2 cellular contexts compared by ENCODE assay signal in the genomic region with DNA sequence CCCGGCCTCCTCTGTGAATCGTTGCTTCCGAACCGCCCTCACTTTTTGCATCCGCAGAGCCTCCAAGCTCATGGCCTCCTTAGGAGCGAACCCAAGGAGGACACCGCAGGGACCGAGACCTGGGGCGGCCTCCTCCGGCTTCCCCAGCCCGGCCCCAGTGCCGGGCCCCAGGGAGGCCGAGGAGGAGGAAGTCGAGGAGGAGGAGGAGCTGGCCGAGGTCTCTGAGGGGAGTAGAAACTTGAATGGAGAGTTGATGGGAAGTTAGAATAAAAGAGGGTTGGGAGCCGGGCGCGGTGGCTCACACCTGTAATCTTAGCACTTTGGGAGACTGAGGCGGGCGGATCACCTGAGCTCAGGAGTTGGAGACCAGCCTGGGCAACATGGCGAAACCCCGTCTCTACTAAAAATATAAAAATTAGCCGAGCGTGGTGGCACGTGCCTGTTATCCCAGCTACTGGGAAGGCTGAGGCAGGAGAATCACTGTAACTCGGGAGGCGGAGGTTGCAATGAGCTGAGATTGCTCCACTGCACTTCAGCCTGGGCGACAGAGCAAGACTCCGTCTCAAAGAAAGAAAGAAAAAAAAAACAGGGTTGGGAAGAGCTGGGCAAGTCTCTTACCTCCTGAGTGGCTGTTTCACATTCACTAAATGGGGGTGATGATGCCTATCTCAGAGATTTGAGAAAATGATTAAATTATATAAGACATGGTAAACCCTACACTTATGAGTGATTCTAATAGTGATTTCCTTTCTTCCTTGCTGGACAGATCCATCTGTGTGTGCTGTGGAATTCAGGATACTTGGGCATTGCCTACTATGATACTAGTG.
TF ChIP-seq lines count a peak whose summit lies in the region.

No MANE protein-coding gene starts in this region.

TF ChIP-seq in WTC11, 78 proteins besides CTCF, POLR2A, EP300 and RAD21 (continued from another document):
- TF ChIP-seq, protein P1, sequence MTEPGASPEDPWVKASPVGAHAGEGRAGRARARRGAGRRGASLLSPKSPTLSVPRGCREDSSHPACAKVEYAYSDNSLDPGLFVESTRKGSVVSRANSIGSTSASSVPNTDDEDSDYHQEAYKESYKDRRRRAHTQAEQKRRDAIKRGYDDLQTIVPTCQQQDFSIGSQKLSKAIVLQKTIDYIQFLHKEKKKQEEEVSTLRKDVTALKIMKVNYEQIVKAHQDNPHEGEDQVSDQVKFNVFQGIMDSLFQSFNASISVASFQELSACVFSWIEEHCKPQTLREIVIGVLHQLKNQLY (CRISPR knock-in tag; IDR thresholded peaks at IDR 0.05), result no peak
- TF ChIP-seq, protein P2, sequence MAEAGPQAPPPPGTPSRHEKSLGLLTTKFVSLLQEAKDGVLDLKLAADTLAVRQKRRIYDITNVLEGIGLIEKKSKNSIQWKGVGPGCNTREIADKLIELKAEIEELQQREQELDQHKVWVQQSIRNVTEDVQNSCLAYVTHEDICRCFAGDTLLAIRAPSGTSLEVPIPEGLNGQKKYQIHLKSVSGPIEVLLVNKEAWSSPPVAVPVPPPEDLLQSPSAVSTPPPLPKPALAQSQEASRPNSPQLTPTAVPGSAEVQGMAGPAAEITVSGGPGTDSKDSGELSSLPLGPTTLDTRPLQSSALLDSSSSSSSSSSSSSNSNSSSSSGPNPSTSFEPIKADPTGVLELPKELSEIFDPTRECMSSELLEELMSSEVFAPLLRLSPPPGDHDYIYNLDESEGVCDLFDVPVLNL (CRISPR knock-in tag; IDR thresholded peaks at IDR 0.05; ENCODE audit: borderline replicate concordance, low read depth), result no peak
- TF ChIP-seq, protein P3, sequence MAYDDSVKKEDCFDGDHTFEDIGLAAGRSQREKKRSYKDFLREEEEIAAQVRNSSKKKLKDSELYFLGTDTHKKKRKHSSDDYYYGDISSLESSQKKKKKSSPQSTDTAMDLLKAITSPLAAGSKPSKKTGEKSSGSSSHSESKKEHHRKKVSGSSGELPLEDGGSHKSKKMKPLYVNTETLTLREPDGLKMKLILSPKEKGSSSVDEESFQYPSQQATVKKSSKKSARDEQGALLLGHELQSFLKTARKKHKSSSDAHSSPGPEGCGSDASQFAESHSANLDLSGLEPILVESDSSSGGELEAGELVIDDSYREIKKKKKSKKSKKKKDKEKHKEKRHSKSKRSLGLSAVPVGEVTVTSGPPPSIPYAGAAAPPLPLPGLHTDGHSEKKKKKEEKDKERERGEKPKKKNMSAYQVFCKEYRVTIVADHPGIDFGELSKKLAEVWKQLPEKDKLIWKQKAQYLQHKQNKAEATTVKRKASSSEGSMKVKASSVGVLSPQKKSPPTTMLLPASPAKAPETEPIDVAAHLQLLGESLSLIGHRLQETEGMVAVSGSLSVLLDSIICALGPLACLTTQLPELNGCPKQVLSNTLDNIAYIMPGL (CRISPR knock-in tag; IDR thresholded peaks at IDR 0.05), result no peak; the same call in 1 of the 2 replicates
- TF ChIP-seq ZNF219 (CRISPR knock-in tag; IDR thresholded peaks at IDR 0.05; ENCODE audit: borderline replicate concordance) (no peak), FOXP1 (CRISPR knock-in tag; IDR thresholded peaks at IDR 0.05; ENCODE audit: borderline replicate concordance) (no peak), SMAD3 (CRISPR knock-in tag; IDR thresholded peaks at IDR 0.05; ENCODE audit: borderline replicate concordance) (no peak), ZNF263 (CRISPR knock-in tag; IDR thresholded peaks at IDR 0.05; ENCODE audit: low read depth) (0 out of 2 replicates have a peak, but pooled peaks have one; percentile 13), ZNF121 (CRISPR knock-in tag; IDR thresholded peaks at IDR 0.05) (peak; percentile 64; the same call in 1 of the 2 replicates), ELF4 (CRISPR knock-in tag; IDR thresholded peaks at IDR 0.05; ENCODE audit: low read depth) (0 out of 2 replicates have a peak, but pooled peaks have one; percentile 28), JAZF1 (CRISPR knock-in tag; IDR thresholded peaks at IDR 0.05) (no peak), TP53 (CRISPR knock-in tag; IDR thresholded peaks at IDR 0.05) (no peak), CREM (CRISPR knock-in tag; IDR thresholded peaks at IDR 0.05) (no peak), TEAD1 (CRISPR knock-in tag; IDR thresholded peaks at IDR 0.05) (no peak)
- TF ChIP-seq, protein P4, sequence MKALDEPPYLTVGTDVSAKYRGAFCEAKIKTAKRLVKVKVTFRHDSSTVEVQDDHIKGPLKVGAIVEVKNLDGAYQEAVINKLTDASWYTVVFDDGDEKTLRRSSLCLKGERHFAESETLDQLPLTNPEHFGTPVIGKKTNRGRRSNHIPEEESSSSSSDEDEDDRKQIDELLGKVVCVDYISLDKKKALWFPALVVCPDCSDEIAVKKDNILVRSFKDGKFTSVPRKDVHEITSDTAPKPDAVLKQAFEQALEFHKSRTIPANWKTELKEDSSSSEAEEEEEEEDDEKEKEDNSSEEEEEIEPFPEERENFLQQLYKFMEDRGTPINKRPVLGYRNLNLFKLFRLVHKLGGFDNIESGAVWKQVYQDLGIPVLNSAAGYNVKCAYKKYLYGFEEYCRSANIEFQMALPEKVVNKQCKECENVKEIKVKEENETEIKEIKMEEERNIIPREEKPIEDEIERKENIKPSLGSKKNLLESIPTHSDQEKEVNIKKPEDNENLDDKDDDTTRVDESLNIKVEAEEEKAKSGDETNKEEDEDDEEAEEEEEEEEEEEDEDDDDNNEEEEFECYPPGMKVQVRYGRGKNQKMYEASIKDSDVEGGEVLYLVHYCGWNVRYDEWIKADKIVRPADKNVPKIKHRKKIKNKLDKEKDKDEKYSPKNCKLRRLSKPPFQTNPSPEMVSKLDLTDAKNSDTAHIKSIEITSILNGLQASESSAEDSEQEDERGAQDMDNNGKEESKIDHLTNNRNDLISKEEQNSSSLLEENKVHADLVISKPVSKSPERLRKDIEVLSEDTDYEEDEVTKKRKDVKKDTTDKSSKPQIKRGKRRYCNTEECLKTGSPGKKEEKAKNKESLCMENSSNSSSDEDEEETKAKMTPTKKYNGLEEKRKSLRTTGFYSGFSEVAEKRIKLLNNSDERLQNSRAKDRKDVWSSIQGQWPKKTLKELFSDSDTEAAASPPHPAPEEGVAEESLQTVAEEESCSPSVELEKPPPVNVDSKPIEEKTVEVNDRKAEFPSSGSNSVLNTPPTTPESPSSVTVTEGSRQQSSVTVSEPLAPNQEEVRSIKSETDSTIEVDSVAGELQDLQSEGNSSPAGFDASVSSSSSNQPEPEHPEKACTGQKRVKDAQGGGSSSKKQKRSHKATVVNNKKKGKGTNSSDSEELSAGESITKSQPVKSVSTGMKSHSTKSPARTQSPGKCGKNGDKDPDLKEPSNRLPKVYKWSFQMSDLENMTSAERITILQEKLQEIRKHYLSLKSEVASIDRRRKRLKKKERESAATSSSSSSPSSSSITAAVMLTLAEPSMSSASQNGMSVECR (CRISPR knock-in tag; IDR thresholded peaks at IDR 0.05; ENCODE audit: borderline replicate concordance), result no peak
- TF ChIP-seq, protein P5, sequence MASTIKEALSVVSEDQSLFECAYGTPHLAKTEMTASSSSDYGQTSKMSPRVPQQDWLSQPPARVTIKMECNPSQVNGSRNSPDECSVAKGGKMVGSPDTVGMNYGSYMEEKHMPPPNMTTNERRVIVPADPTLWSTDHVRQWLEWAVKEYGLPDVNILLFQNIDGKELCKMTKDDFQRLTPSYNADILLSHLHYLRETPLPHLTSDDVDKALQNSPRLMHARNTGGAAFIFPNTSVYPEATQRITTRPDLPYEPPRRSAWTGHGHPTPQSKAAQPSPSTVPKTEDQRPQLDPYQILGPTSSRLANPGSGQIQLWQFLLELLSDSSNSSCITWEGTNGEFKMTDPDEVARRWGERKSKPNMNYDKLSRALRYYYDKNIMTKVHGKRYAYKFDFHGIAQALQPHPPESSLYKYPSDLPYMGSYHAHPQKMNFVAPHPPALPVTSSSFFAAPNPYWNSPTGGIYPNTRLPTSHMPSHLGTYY (CRISPR knock-in tag; IDR thresholded peaks at IDR 0.05), result no peak

TF ChIP-seq in liver, 16 proteins besides CTCF, POLR2A, EP300 and RAD21 (continued from another document):
- TF ChIP-seq, protein P6, sequence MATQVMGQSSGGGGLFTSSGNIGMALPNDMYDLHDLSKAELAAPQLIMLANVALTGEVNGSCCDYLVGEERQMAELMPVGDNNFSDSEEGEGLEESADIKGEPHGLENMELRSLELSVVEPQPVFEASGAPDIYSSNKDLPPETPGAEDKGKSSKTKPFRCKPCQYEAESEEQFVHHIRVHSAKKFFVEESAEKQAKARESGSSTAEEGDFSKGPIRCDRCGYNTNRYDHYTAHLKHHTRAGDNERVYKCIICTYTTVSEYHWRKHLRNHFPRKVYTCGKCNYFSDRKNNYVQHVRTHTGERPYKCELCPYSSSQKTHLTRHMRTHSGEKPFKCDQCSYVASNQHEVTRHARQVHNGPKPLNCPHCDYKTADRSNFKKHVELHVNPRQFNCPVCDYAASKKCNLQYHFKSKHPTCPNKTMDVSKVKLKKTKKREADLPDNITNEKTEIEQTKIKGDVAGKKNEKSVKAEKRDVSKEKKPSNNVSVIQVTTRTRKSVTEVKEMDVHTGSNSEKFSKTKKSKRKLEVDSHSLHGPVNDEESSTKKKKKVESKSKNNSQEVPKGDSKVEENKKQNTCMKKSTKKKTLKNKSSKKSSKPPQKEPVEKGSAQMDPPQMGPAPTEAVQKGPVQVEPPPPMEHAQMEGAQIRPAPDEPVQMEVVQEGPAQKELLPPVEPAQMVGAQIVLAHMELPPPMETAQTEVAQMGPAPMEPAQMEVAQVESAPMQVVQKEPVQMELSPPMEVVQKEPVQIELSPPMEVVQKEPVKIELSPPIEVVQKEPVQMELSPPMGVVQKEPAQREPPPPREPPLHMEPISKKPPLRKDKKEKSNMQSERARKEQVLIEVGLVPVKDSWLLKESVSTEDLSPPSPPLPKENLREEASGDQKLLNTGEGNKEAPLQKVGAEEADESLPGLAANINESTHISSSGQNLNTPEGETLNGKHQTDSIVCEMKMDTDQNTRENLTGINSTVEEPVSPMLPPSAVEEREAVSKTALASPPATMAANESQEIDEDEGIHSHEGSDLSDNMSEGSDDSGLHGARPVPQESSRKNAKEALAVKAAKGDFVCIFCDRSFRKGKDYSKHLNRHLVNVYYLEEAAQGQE (IDR thresholded peaks at IDR 0.05), result no peak
- TF ChIP-seq HNF4G (IDR thresholded peaks at IDR 0.05) (no peak), EGR1 (IDR thresholded peaks at IDR 0.05; ENCODE audit: low read depth in 2 of 2) (no peak)
- TF ChIP-seq, protein P7, sequence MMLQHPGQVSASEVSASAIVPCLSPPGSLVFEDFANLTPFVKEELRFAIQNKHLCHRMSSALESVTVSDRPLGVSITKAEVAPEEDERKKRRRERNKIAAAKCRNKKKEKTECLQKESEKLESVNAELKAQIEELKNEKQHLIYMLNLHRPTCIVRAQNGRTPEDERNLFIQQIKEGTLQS (IDR thresholded peaks at IDR 0.05), result no peak
TF ChIP-seq in liver: peak in this region for 0.
